19 cellular contexts compared by ENCODE assay signal in genomic region chr7:5489991-5490536, GRCh38.
"Had no signal": no experiment of that assay in that cellular context is flagged by ENCODE, and none has a peak within 500 bp of the region (broad histone marks: within the 10 kb centered on the region; RNA-seq: fewer than 3 reads in every experiment).

No MANE protein-coding gene starts in this region.

- H2AFZ ChIP-seq: neural progenitor cell, parathyroid adenoma had no signal

- ATAC-seq: activated CD4-positive, CD25-positive, alpha-beta regulatory T cell treated with anti-CD3 and anti-CD28 coated beads, Interleukin-2, amount 50 U/mL, for 24 hours; left colon; lower lobe of right lung; stimulated activated memory B cell treated with anti-CD40 and anti-IgM and Interleukin-4, amounts not matched to agents 10 μg/mL and 1 μg/mL and 100 μg/mL, for 72 hours had no signal

- H3K27ac ChIP-seq: colonic mucosa, lower lobe of right lung, neural progenitor cell, parathyroid adenoma, tibial nerve, uterus had no signal

- H3K27me3 ChIP-seq: colonic mucosa, neural progenitor cell, tibial nerve, uterus had no signal

- H3K9ac ChIP-seq: neural progenitor cell, parathyroid adenoma had no signal

- H3K4me1 ChIP-seq: colonic mucosa, neural progenitor cell had no signal

- H3K9me3 Mint-ChIP-seq: activated naive CD8-positive, alpha-beta T cell treated with anti-CD3 and anti-CD28 coated beads, Interleukin-2, amount 10 ng/mL, durations not matched to agents 7 days and 5 days; immature natural killer cell; neural progenitor cell; stimulated activated memory B cell treated with anti-CD40 and anti-IgM and Interleukin-4, amounts not matched to agents 10 μg/mL and 1 μg/mL and 100 μg/mL, for 72 hours had no signal

- DNase-seq: activated CD4-positive, alpha-beta T cell treated with anti-CD3 and anti-CD28 coated beads, Interleukin-2, amount 50 U/mL, for 1 hour; activated CD8-positive, alpha-beta memory T cell treated with anti-CD3 and anti-CD28 coated beads for 24 hours; activated gamma-delta T cell treated with Interleukin-2 at 50 U/mL for 16 hours; activated naive CD8-positive, alpha-beta T cell treated with anti-CD3 and anti-CD28 coated beads, Interleukin-2, amount 10 ng/mL, durations not matched to agents 7 days and 5 days; colonic mucosa; foreskin fibroblast; immature natural killer cell; left colon; lower lobe of right lung; midbrain; retina; stimulated activated CD4-positive, alpha-beta T cell treated with anti-CD3 and anti-CD28 coated beads, Interleukin-2, amount 100 ng/mL, for 48 hours; T-helper 2 cell; uterus had no signal

- H3K9me3 ChIP-seq: colonic mucosa, lower lobe of right lung, tibial nerve, uterus had no signal

- H3K36me3 ChIP-seq: colonic mucosa, neural progenitor cell, uterus had no signal

- H3K4me3 ChIP-seq: colonic mucosa, lower lobe of right lung, neural progenitor cell, tibial nerve, uterus had no signal

- H3K4me2 ChIP-seq: neural progenitor cell had no signal

- H3K4me3 Mint-ChIP-seq: activated naive CD8-positive, alpha-beta T cell treated with anti-CD3 and anti-CD28 coated beads, Interleukin-2, amount 10 ng/mL, durations not matched to agents 7 days and 5 days; immature natural killer cell; neural progenitor cell; stimulated activated memory B cell treated with anti-CD40 and anti-IgM and Interleukin-4, amounts not matched to agents 10 μg/mL and 1 μg/mL and 100 μg/mL, for 72 hours had no signal

- H3K27ac Mint-ChIP-seq: activated naive CD8-positive, alpha-beta T cell treated with anti-CD3 and anti-CD28 coated beads, Interleukin-2, amount 10 ng/mL, durations not matched to agents 7 days and 5 days; immature natural killer cell; neural progenitor cell; stimulated activated memory B cell treated with anti-CD40 and anti-IgM and Interleukin-4, amounts not matched to agents 10 μg/mL and 1 μg/mL and 100 μg/mL, for 72 hours had no signal

- H3K27me3 Mint-ChIP-seq: activated naive CD8-positive, alpha-beta T cell treated with anti-CD3 and anti-CD28 coated beads, Interleukin-2, amount 10 ng/mL, durations not matched to agents 7 days and 5 days; stimulated activated memory B cell treated with anti-CD40 and anti-IgM and Interleukin-4, amounts not matched to agents 10 μg/mL and 1 μg/mL and 100 μg/mL, for 72 hours had no signal

- H3K36me3 Mint-ChIP-seq: neural progenitor cell had no signal
